ENCODE assay signal across 8 cellular contexts in genomic region chr13:103140001-103140671, GRCh38.
A peak's percentile ranks its signal among the peaks of the same experiment; 100 is the strongest.
DNase-seq lines count a peak whose midpoint lies in the region; ATAC-seq and TF ChIP-seq lines count a peak whose summit lies in the region.

No MANE protein-coding gene starts in this region.

- H3K36me3 Mint-ChIP-seq in glutamatergic neuron (ENCODE audit: unreplicated experiment) (no peaks in the 10 kb centered on the region), type B pancreatic cell (no peaks in the 10 kb centered on the region)
- peaks cover 4% of the 10 kb centered on the region for H3K36me3 Mint-ChIP-seq in natural killer cell treated with Interleukin-12 subunit alpha and Interleukin-12 subunit beta and Interleukin-15 and Interleukin-18, amount 100 ng/mL, for 72 hours

- H3K27ac Mint-ChIP-seq in glutamatergic neuron (ENCODE audit: unreplicated experiment) (no peak overlapping the region), type B pancreatic cell (no peak overlapping the region)
- no peak overlapping the region for H3K27ac Mint-ChIP-seq in natural killer cell treated with Interleukin-12 subunit alpha and Interleukin-12 subunit beta and Interleukin-15 and Interleukin-18, amount 100 ng/mL, for 72 hours

- ATAC-seq in GM19395 (IDR thresholded peaks at IDR 0.05; ENCODE audit: unreplicated experiment) (peak; percentile 94), HG03135 (IDR thresholded peaks at IDR 0.05; ENCODE audit: unreplicated experiment) (peak; percentile 95)
- no peak for ATAC-seq in natural killer cell treated with Interleukin-12 subunit alpha and Interleukin-12 subunit beta and Interleukin-15 and Interleukin-18, amount 100 ng/mL, for 72 hours

- H3K4me3 Mint-ChIP-seq in glutamatergic neuron (ENCODE audit: unreplicated experiment) (no peak overlapping the region), type B pancreatic cell (no peak overlapping the region)
- no peak overlapping the region for H3K4me3 Mint-ChIP-seq in natural killer cell treated with Interleukin-12 subunit alpha and Interleukin-12 subunit beta and Interleukin-15 and Interleukin-18, amount 100 ng/mL, for 72 hours

- peak; percentile 8 for DNase-seq in DMS114 treated with DMSO at 0.1 percent for 48 hours (lab: John Stamatoyannopoulos, UW; ENCODE audit: unreplicated experiment)
- peak; percentile 78 for DNase-seq in OCI-M1 (lab: John Stamatoyannopoulos, UW)
- no peak for DNase-seq in glutamatergic neuron
- no peak for DNase-seq in type B pancreatic cell (ENCODE audit: extremely low spot score, unreplicated experiment)
- no peak for DNase-seq in natural killer cell treated with Interleukin-12 subunit alpha and Interleukin-12 subunit beta and Interleukin-15 and Interleukin-18, amount 100 ng/mL, for 72 hours (ENCODE audit: low spot score)
- no peak for DNase-seq in NCI-H2196 (lab: John Stamatoyannopoulos, UW; ENCODE audit: unreplicated experiment)

- H3K27me3 Mint-ChIP-seq in glutamatergic neuron (ENCODE audit: unreplicated experiment) (no peaks in the 10 kb centered on the region), type B pancreatic cell (no peaks in the 10 kb centered on the region)
- H3K27me3 Mint-ChIP-seq in natural killer cell treated with Interleukin-12 subunit alpha and Interleukin-12 subunit beta and Interleukin-15 and Interleukin-18, amount 100 ng/mL, for 72 hours, result peaks cover 0 to 7% of the 10 kb centered on the region in 2 donors

- TF ChIP-seq CTCF in glutamatergic neuron (IDR thresholded peaks at IDR 0.05; ENCODE audit: partially characterized antibody, unreplicated experiment) (peak; percentile 55), type B pancreatic cell (conservative IDR thresholded peaks at IDR 0.05) (peak; percentile 63)

- H3K9me3 Mint-ChIP-seq in glutamatergic neuron (ENCODE audit: unreplicated experiment) (no peaks in the 10 kb centered on the region), type B pancreatic cell (peaks cover 11% of the 10 kb centered on the region)
- H3K9me3 Mint-ChIP-seq in natural killer cell treated with Interleukin-12 subunit alpha and Interleukin-12 subunit beta and Interleukin-15 and Interleukin-18, amount 100 ng/mL, for 72 hours, result peaks cover 11% of the 10 kb centered on the region

- H3K4me1 Mint-ChIP-seq in glutamatergic neuron (ENCODE audit: low read depth, unreplicated experiment) (peaks cover 11% of the 10 kb centered on the region), type B pancreatic cell (ENCODE audit: unreplicated experiment) (peaks cover 5% of the 10 kb centered on the region)
- H3K4me1 Mint-ChIP-seq in natural killer cell treated with Interleukin-12 subunit alpha and Interleukin-12 subunit beta and Interleukin-15 and Interleukin-18, amount 100 ng/mL, for 72 hours (ENCODE audit: low read depth in 2 of 2), result no peaks in the 10 kb centered on the region

Comparison
In these comparisons a context has a peak if more than half of its experiments do, and no peak if none do; other contexts are left out.
1. DNase-seq: peak in DMS114 treated with DMSO at 0.1 percent for 48 hours (single experiment) and OCI-M1 (single experiment); none in glutamatergic neuron (single experiment), type B pancreatic cell (single experiment), natural killer cell treated with Interleukin-12 subunit alpha and Interleukin-12 subunit beta and Interleukin-15 and Interleukin-18, amount 100 ng/mL, for 72 hours (single experiment) and NCI-H2196 (single experiment).
2. ATAC-seq: peak in GM19395 (single experiment) and HG03135 (single experiment); none in natural killer cell treated with Interleukin-12 subunit alpha and Interleukin-12 subunit beta and Interleukin-15 and Interleukin-18, amount 100 ng/mL, for 72 hours (0 of 2).